Comparison of ENCODE assay signal across 2 cellular contexts in genomic region chr2:173141666-173142065, GRCh38.
TF ChIP-seq lines count a peak whose summit lies in the region.

No MANE protein-coding gene starts in this region.

TF ChIP-seq in SK-N-SH treated with all-trans-retinoic acid at 6 μM for 48 hours, 23 proteins besides CTCF, POLR2A, EP300 and RAD21 (continued from another document):
- TF ChIP-seq, protein P1, sequence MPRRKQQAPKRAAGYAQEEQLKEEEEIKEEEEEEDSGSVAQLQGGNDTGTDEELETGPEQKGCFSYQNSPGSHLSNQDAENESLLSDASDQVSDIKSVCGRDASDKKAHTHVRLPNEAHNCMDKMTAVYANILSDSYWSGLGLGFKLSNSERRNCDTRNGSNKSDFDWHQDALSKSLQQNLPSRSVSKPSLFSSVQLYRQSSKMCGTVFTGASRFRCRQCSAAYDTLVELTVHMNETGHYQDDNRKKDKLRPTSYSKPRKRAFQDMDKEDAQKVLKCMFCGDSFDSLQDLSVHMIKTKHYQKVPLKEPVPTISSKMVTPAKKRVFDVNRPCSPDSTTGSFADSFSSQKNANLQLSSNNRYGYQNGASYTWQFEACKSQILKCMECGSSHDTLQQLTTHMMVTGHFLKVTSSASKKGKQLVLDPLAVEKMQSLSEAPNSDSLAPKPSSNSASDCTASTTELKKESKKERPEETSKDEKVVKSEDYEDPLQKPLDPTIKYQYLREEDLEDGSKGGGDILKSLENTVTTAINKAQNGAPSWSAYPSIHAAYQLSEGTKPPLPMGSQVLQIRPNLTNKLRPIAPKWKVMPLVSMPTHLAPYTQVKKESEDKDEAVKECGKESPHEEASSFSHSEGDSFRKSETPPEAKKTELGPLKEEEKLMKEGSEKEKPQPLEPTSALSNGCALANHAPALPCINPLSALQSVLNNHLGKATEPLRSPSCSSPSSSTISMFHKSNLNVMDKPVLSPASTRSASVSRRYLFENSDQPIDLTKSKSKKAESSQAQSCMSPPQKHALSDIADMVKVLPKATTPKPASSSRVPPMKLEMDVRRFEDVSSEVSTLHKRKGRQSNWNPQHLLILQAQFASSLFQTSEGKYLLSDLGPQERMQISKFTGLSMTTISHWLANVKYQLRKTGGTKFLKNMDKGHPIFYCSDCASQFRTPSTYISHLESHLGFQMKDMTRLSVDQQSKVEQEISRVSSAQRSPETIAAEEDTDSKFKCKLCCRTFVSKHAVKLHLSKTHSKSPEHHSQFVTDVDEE (CRISPR knock-in tag; IDR thresholded peaks at IDR 0.05), result no peak
- no peak for TF ChIP-seq RARB (CRISPR knock-in tag; IDR thresholded peaks at IDR 0.05)
- TF ChIP-seq ISL1 (CRISPR knock-in tag; IDR thresholded peaks at IDR 0.05), result no peak
- peak; percentile 8; the same call in 1 of the 2 replicates for TF ChIP-seq ZFP30 (CRISPR knock-in tag; IDR thresholded peaks at IDR 0.05)
- no peak for TF ChIP-seq ZFP3 (CRISPR knock-in tag; IDR thresholded peaks at IDR 0.05)
- TF ChIP-seq TOX (CRISPR knock-in tag; IDR thresholded peaks at IDR 0.05; ENCODE audit: borderline replicate concordance), result no peak

TF ChIP-seq in SK-N-SH, 30 proteins besides CTCF, POLR2A, EP300 and RAD21 (continued from another document):
- TF ChIP-seq REST (IDR thresholded peaks at IDR 0.05; ENCODE audit: low read depth, low read length) (no peak), NFIC (IDR thresholded peaks at IDR 0.05; ENCODE audit: borderline replicate concordance) (no peak), JUND (IDR thresholded peaks at IDR 0.05) (no peak), POLR2AphosphoS5 (IDR thresholded peaks at IDR 0.05; ENCODE audit: low read depth, low read length) (no peak), TAF1 (IDR thresholded peaks at IDR 0.05; ENCODE audit: borderline replicate concordance, low read depth, low read length) (no peak), MXI1 (IDR thresholded peaks at IDR 0.05; ENCODE audit: low read depth, low read length) (no peak), USF2 (IDR thresholded peaks at IDR 0.05; ENCODE audit: borderline replicate concordance, low read depth, low read length) (no peak), USF1 (IDR thresholded peaks at IDR 0.05; ENCODE audit: borderline replicate concordance, low read depth) (no peak), TCF12 (IDR thresholded peaks at IDR 0.05) (no peak), GATA2 (CRISPR knock-in tag; IDR thresholded peaks at IDR 0.05) (no peak), FOXM1 (IDR thresholded peaks at IDR 0.05; ENCODE audit: low read depth) (no peak), GABPA (IDR thresholded peaks at IDR 0.05; ENCODE audit: low read depth) (no peak), NRF1 (IDR thresholded peaks at IDR 0.05; ENCODE audit: low read depth, low read length) (no peak)
- TF ChIP-seq, protein P2, sequence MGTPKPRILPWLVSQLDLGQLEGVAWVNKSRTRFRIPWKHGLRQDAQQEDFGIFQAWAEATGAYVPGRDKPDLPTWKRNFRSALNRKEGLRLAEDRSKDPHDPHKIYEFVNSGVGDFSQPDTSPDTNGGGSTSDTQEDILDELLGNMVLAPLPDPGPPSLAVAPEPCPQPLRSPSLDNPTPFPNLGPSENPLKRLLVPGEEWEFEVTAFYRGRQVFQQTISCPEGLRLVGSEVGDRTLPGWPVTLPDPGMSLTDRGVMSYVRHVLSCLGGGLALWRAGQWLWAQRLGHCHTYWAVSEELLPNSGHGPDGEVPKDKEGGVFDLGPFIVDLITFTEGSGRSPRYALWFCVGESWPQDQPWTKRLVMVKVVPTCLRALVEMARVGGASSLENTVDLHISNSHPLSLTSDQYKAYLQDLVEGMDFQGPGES (IDR thresholded peaks at IDR 0.05; ENCODE audit: low read depth, low read length), result no peak
